In genomic region chr1:17348593-17349234, GRCh38 we compare ENCODE assay signal across 1 cellular context.
TF ChIP-seq lines count a peak whose summit lies in the region.

No MANE protein-coding gene starts in this region.

TF ChIP-seq in H1, 55 proteins besides CTCF, POLR2A, EP300 and RAD21:
- TF ChIP-seq BCL11A (IDR thresholded peaks at IDR 0.05; ENCODE audit: low read depth in 2 of 2, low read length in 2 of 2) (no peak), KDM1A (IDR thresholded peaks at IDR 0.05; ENCODE audit: borderline replicate concordance, low read length) (peak; percentile 84; the same call in 1 of the 2 replicates)
TF ChIP-seq in H1: peak in this region for 1.
